ENCODE assay signal across 19 cellular contexts in genomic region chr17:17575360-17576251, GRCh38. TPM values are rescaled to one million over a fixed set of nuclear protein-coding genes. Genes with fewer than 3 reads are reported as not detected.
DNase-seq lines count a peak whose midpoint lies in the region; ATAC-seq and TF ChIP-seq lines count a peak whose summit lies in the region.
"Had no signal": no experiment of that assay in that cellular context is flagged by ENCODE, and none has a peak within 500 bp of the region (broad histone marks: within the 10 kb centered on the region; RNA-seq: fewer than 3 reads in every experiment).

No MANE protein-coding gene starts in this region.

- TF ChIP-seq POLR2A in esophagus muscularis mucosa (IDR thresholded peaks at IDR 0.05; ENCODE audit: low read depth) = no peak

- DNase-seq in Daoy (ENCODE audit: low read depth) (peak; percentile 46), RWPE2 (ENCODE audit: low spot score) (no peak), foreskin keratinocyte (peak; percentile 28 to 62), renal cortical epithelial cell (ENCODE audit: low read depth) (peak; percentile 60), esophagus muscularis mucosa (ENCODE audit: extremely low spot score) (no peak)
- DNase-seq: activated CD4-positive, alpha-beta T cell treated with anti-CD3 and anti-CD28 coated beads for 1 hour; COR-L47; GF-D8; immature natural killer cell; NCI-H1417; SHP77 treated with DMSO at 0.1 percent for 48 hours; stimulated activated CD4-positive, alpha-beta T cell treated with anti-CD3 and anti-CD28 coated beads, Interleukin-2, amount 100 ng/mL, for 48 hours; thyroid gland had no signal

- H3K4me1 ChIP-seq in RWPE2 (ENCODE audit: insufficient read depth, poor library complexity, severe bottlenecking) = peaks cover 17% of the 10 kb centered on the region
- no peaks in the 10 kb centered on the region for H3K4me1 ChIP-seq in foreskin keratinocyte
- peaks cover 0 to under 1% (median 0%) of the 10 kb centered on the region in 4 donors for H3K4me1 ChIP-seq in esophagus muscularis mucosa

- TF ChIP-seq CTCF in RWPE2 (IDR thresholded peaks at IDR 0.05; ENCODE audit: poor library complexity, severe bottlenecking) = no peak
- no peak for TF ChIP-seq CTCF in foreskin keratinocyte (conservative IDR thresholded peaks at IDR 0.05)
- no peak for TF ChIP-seq CTCF in esophagus muscularis mucosa (IDR thresholded peaks at IDR 0.05)

- H3K36me3 ChIP-seq in RWPE2 (ENCODE audit: low read depth) (no peaks in the 10 kb centered on the region), esophagus muscularis mucosa (peaks cover 0 to 28% (median 9%) of the 10 kb centered on the region in 4 donors)
- H3K36me3 ChIP-seq: neutrophil had no signal

- H3K4me3 ChIP-seq in RWPE2 (ENCODE audit: severe bottlenecking) (no peak overlapping the region), esophagus muscularis mucosa (no peak overlapping the region)
- H3K4me3 ChIP-seq: dorsolateral prefrontal cortex, thyroid gland had no signal

- H3K9me3 ChIP-seq in RWPE2 (ENCODE audit: severe bottlenecking) = no peaks in the 10 kb centered on the region
- H3K9me3 ChIP-seq in esophagus muscularis mucosa = no peaks in the 10 kb centered on the region
- H3K9me3 ChIP-seq: neutrophil, thyroid gland had no signal

- H3K27ac ChIP-seq in RWPE2 (ENCODE audit: poor library complexity, severe bottlenecking) (peak overlapping the region; percentile 56), foreskin keratinocyte (no peak overlapping the region), esophagus muscularis mucosa (replicated peaks in 1 of 4) (no peak overlapping the region)
- H3K27ac ChIP-seq: KMS-11, neutrophil, thyroid gland had no signal

- no peak for TF ChIP-seq EP300 in esophagus muscularis mucosa (IDR thresholded peaks at IDR 0.05)

- H3K27me3 ChIP-seq in RWPE2 (ENCODE audit: insufficient read depth, poor library complexity, severe bottlenecking) (no peaks in the 10 kb centered on the region), foreskin keratinocyte (no peaks in the 10 kb centered on the region), esophagus muscularis mucosa (no peaks in the 10 kb centered on the region)
- H3K27me3 ChIP-seq: dorsolateral prefrontal cortex, neutrophil, thyroid gland had no signal

- 80% methylated on average over 15 of the region's 16 CpGs for WGBS in esophagus muscularis mucosa

- intact Hi-C loops in esophagus muscularis mucosa (cut with DNase I) = no loop called here

- ATAC-seq in RWPE2 (ENCODE audit: low read depth) (peak; percentile 83), foreskin keratinocyte (no peak), GM21381 (IDR thresholded peaks at IDR 0.05; ENCODE audit: unreplicated experiment) (no peak), HG03280 (IDR thresholded peaks at IDR 0.05; ENCODE audit: unreplicated experiment) (no peak), HG03025 (IDR thresholded peaks at IDR 0.05; ENCODE audit: low FRiP score, unreplicated experiment) (no peak)

RNA-seq across cellular contexts. Expression of gene PEMT, which starts 15.9 kb away (rescaled TPM):
- 61.4 and 72.7 TPM in 2 replicates for total RNA-seq in Daoy (2014; rRNA removed; shearing (Covaris generic))
- total RNA-seq in foreskin keratinocyte (48.2 and 52.4 TPM in 2 replicates), renal cortical epithelial cell (36.0 and 36.6 TPM in 2 replicates), esophagus muscularis mucosa (10 to 100 TPM; 17.7 to 24.8 (median 20.6) TPM)
- 52.5 and 52.7 TPM in 2 replicates for polyA plus RNA-seq in foreskin keratinocyte

Comparison
In these comparisons a context has a peak if more than half of its experiments do, and no peak if none do; other contexts are left out.
1. DNase-seq: peak in Daoy (single experiment), foreskin keratinocyte (2 of 2) and renal cortical epithelial cell (single experiment); none in RWPE2 (single experiment) and esophagus muscularis mucosa (single experiment).